In genomic region chr1:84297546-84298244, GRCh38 we compare ENCODE assay signal across 8 cellular contexts. TPM values are rescaled to one million over a fixed set of nuclear protein-coding genes. Genes with fewer than 3 reads are reported as not detected.
A peak's percentile ranks its signal among the peaks of the same experiment; 100 is the strongest.
DNase-seq lines count a peak whose midpoint lies in the region; ATAC-seq, FAIRE-seq and TF ChIP-seq lines count a peak whose summit lies in the region.

No MANE protein-coding gene starts in this region.

- H3K4me3 ChIP-seq in BLaER1, result peak overlapping the region; percentile 83
- H3K4me3 ChIP-seq in bronchial epithelial cell (ENCODE audit: low read depth, low read length), result peak overlapping the region; percentile 96
- H3K4me3 ChIP-seq in naive thymus-derived CD4-positive, alpha-beta T cell (ENCODE audit: low read length), result peak overlapping the region; percentile 92

- H3K9me3 Mint-ChIP-seq in naive thymus-derived CD4-positive, alpha-beta T cell, result peaks cover 0 to 9% (median 2%) of the 10 kb centered on the region in 11 donors

- H4K20me1 ChIP-seq in BLaER1, result no peaks in the 10 kb centered on the region

- H3K4me1 Mint-ChIP-seq in naive thymus-derived CD4-positive, alpha-beta T cell, result peaks cover 16 to 46% (median 36%) of the 10 kb centered on the region in 7 donors

- no peak for FAIRE-seq in bronchial epithelial cell (lab: Jason Lieb, UNC)

- intact Hi-C loops in naive thymus-derived CD4-positive, alpha-beta T cell (cut with micrococcal nuclease), result loop anchor here (1.0 to 5.0 kb wide), 9 partner anchors 135 to 1410 kb away; partner anchors contain the start of genes CTBS (in 2 of the 2), C1orf52 (in 1 of the 2), PRKACB (in 1 of the 2) and ZNHIT6 (in 1 of the 2)

- no peak for DNase-seq in bronchial epithelial cell (ENCODE audit: low read depth)
- no peak for DNase-seq in naive thymus-derived CD4-positive, alpha-beta T cell
- no peak for DNase-seq in HUDEP-2 (lab: John Stamatoyannopoulos, UW; ENCODE audit: unreplicated experiment in 76 of 76)
- DNase-seq in HuH-7.5 (ENCODE audit: low spot score), result no peak

- ATAC-seq in HG03025 (IDR thresholded peaks at IDR 0.05; ENCODE audit: low FRiP score, unreplicated experiment) (peak; percentile 9), HG03342 (IDR thresholded peaks at IDR 0.05; ENCODE audit: unreplicated experiment) (no peak), HG03521 (IDR thresholded peaks at IDR 0.05; ENCODE audit: unreplicated experiment) (no peak)
- no peak for ATAC-seq in naive thymus-derived CD4-positive, alpha-beta T cell

- peaks cover 0 to 15% (median 6%) of the 10 kb centered on the region in 5 donors for H3K27me3 Mint-ChIP-seq in naive thymus-derived CD4-positive, alpha-beta T cell

- peak overlapping the region; percentile 83 to 93 (median 88) for H3K4me3 Mint-ChIP-seq in naive thymus-derived CD4-positive, alpha-beta T cell

- peaks cover 0 to 5% (median 0%) of the 10 kb centered on the region in 5 donors for H3K36me3 Mint-ChIP-seq in naive thymus-derived CD4-positive, alpha-beta T cell

- H3K4me2 ChIP-seq in BLaER1, result peak overlapping the region; percentile 97

- no peak overlapping the region for H3K27ac ChIP-seq in BLaER1
- peak overlapping the region; percentile 69 for H3K27ac ChIP-seq in naive thymus-derived CD4-positive, alpha-beta T cell (ENCODE audit: low read depth, low read length)

- H3K27me3 ChIP-seq in BLaER1, result peaks cover 45% of the 10 kb centered on the region
- H3K27me3 ChIP-seq in bronchial epithelial cell (ENCODE audit: control insufficient read depth, insufficient read depth, low read length), result no peaks in the 10 kb centered on the region
- no peaks in the 10 kb centered on the region for H3K27me3 ChIP-seq in naive thymus-derived CD4-positive, alpha-beta T cell (ENCODE audit: control insufficient read depth in 2 of 2, insufficient read depth in 2 of 2, low read length in 2 of 2)

- H3K4me1 ChIP-seq in BLaER1, result peaks cover 11% of the 10 kb centered on the region
- H3K4me1 ChIP-seq in naive thymus-derived CD4-positive, alpha-beta T cell (ENCODE audit: control insufficient read depth in 2 of 2, insufficient read depth in 2 of 2, low read length in 2 of 2), result peaks cover 4 to 20% of the 10 kb centered on the region in 2 donors

- H3K36me3 ChIP-seq in BLaER1, result no peaks in the 10 kb centered on the region
- H3K36me3 ChIP-seq in bronchial epithelial cell (ENCODE audit: control insufficient read depth, insufficient read depth, low read length), result no peaks in the 10 kb centered on the region
- H3K36me3 ChIP-seq in naive thymus-derived CD4-positive, alpha-beta T cell (ENCODE audit: control insufficient read depth in 2 of 3, insufficient read depth in 3 of 3, low read length in 3 of 3), result no peaks in the 10 kb centered on the region

- CTCF ChIA-PET in naive thymus-derived CD4-positive, alpha-beta T cell (lab: Charles Lee), result interaction anchor here (0.8 to 0.9 kb wide), 2 partner anchors 139 to 250 kb away, joined by 3 read pairs; no protein-coding TSS in a partner anchor

- peaks cover 16% of the 10 kb centered on the region for H3K9me3 ChIP-seq in BLaER1
- H3K9me3 ChIP-seq in naive thymus-derived CD4-positive, alpha-beta T cell (ENCODE audit: control insufficient read depth in 2 of 3, low read length in 3 of 3), result no peaks in the 10 kb centered on the region

- POLR2A ChIA-PET in naive thymus-derived CD4-positive, alpha-beta T cell (lab: Charles Lee), result interaction anchor here (0.5 to 1.6 kb wide), 4 partner anchors 10 to 276 kb away, joined by 3 to 7 read pairs (median 4); partner anchors contain the start of genes CTBS and PRKACB

- H3K9ac ChIP-seq in BLaER1, result no peak overlapping the region

- peak overlapping the region; percentile 52 to 80 (median 70) for H3K27ac Mint-ChIP-seq in naive thymus-derived CD4-positive, alpha-beta T cell

- TF ChIP-seq CTCF in bronchial epithelial cell (IDR thresholded peaks at IDR 0.05; ENCODE audit: insufficient read depth, low read length, severe bottlenecking), result no peak

RNA-seq across cellular contexts. Expression of gene SAMD13, which starts 3.8 kb away (rescaled TPM):
- total RNA-seq in bronchial epithelial cell, result 0.26 and 0.77 TPM in 2 replicates
- total RNA-seq in naive thymus-derived CD4-positive, alpha-beta T cell, result under 1 TPM in 3 of 5 experiments, not detected in 2; 0.27 to 0.75 (median 0.51) TPM
- polyA plus RNA-seq in naive thymus-derived CD4-positive, alpha-beta T cell, result under 1 TPM; 0.41 to 0.43 TPM
